Comparison of ENCODE assay signal across 7 cellular contexts in genomic region chr1:120179420-120180348, GRCh38. TPM values are rescaled to one million over a fixed set of nuclear protein-coding genes. Genes with fewer than 3 reads are reported as not detected.
DNase-seq lines count a peak whose midpoint lies in the region; ATAC-seq and TF ChIP-seq lines count a peak whose summit lies in the region.

No MANE protein-coding gene starts in this region.

- no peaks in the 10 kb centered on the region for H3K9me3 ChIP-seq in SK-N-SH

- H3K9ac ChIP-seq in SK-N-SH = peak overlapping the region; percentile 17; the same call in 1 of the 2 replicates

- H3K79me2 ChIP-seq in SK-N-SH (ENCODE audit: insufficient read depth) = peaks cover 13% of the 10 kb centered on the region

- peak in 1 of 2 experiments; percentile 51; a peak in 1 of 4 replicates for TF ChIP-seq EP300 in SK-N-SH (IDR thresholded peaks at IDR 0.05; ENCODE audit: borderline replicate concordance in 1 of 2, low read depth in 1 of 2, low read length in 1 of 2)

- TF ChIP-seq CTCF in SK-N-SH (IDR thresholded peaks at IDR 0.05) = no peak

- H3K4me1 ChIP-seq in SK-N-SH (ENCODE audit: control insufficient read depth in 1 of 2, insufficient read depth in 2 of 2, low read depth in 1 of 2, low read length in 1 of 2) = peaks cover 0 to 9% of the 10 kb centered on the region in 2 experiments; a peak in 3 of 4 replicates

- POLR2A ChIA-PET in SK-N-SH (lab: Yijun Ruan, JAX) = no interaction called here

- no peak for TF ChIP-seq RAD21 in SK-N-SH (IDR thresholded peaks at IDR 0.05; ENCODE audit: low read length)

- H3K36me3 ChIP-seq in SK-N-SH (replicated peaks in 1 of 2; ENCODE audit: control insufficient read depth in 1 of 2, insufficient read depth in 2 of 2, low read length in 1 of 2) = no peaks in the 10 kb centered on the region

- no peaks in the 10 kb centered on the region for H4K20me1 ChIP-seq in SK-N-SH (ENCODE audit: insufficient read depth)

- no peak for ATAC-seq in esophagus mucosa

- H3K4me3 ChIP-seq in SK-N-SH (ENCODE audit: low read depth in 2 of 2, low read length in 1 of 2) = peak overlapping the region in 1 of 2 experiments; percentile 1; a peak in 1 of 4 replicates

- H3K27me3 ChIP-seq in SK-N-SH (ENCODE audit: insufficient read depth) = no peaks in the 10 kb centered on the region

- DNase-seq in HS-27A (ENCODE audit: low read depth) = peak; percentile 81
- peak; percentile 5 for DNase-seq in SK-N-SH
- DNase-seq in fibroblast of the conjunctiva (ENCODE audit: low read depth) = peak; percentile 84
- peak; percentile 23 for DNase-seq in pons (ENCODE audit: low spot score)
- no peak for DNase-seq in HK-2 (ENCODE audit: unreplicated experiment)
- DNase-seq in NCI-H2196 (lab: John Stamatoyannopoulos, UW; ENCODE audit: unreplicated experiment) = no peak

- peak overlapping the region; percentile 73; the same call in 1 of the 2 replicates for H2AFZ ChIP-seq in SK-N-SH (ENCODE audit: low read depth)

- peak overlapping the region; percentile 32 to 69; a peak in 3 of 4 replicates for H3K27ac ChIP-seq in SK-N-SH (ENCODE audit: low read depth in 2 of 2, low read length in 1 of 2)

- 49% methylated on average over 18 of the region's 20 CpGs for WGBS in SK-N-SH (ENCODE audit: low lambda C conversion rate)

- CTCF ChIA-PET in SK-N-SH (lab: Yijun Ruan, JAX) = no interaction called here

- H3F3A ChIP-seq in SK-N-SH (replicated peaks; ENCODE audit: insufficient read depth) = peaks cover 31% of the 10 kb centered on the region

- no peaks in the 10 kb centered on the region for H3K9me2 ChIP-seq in SK-N-SH

- peak overlapping the region; percentile 27 for H3K4me2 ChIP-seq in SK-N-SH

TF ChIP-seq in SK-N-SH, 30 proteins besides CTCF, POLR2A, EP300 and RAD21:
- TF ChIP-seq SMC3 (IDR thresholded peaks at IDR 0.05; ENCODE audit: low read depth, low read length) (no peak), REST (IDR thresholded peaks at IDR 0.05; ENCODE audit: low read depth, low read length) (no peak), TCF12 (IDR thresholded peaks at IDR 0.05) (peak; percentile 27; the same call in 1 of the 2 replicates), USF2 (IDR thresholded peaks at IDR 0.05; ENCODE audit: borderline replicate concordance, low read depth, low read length) (no peak), ELF1 (IDR thresholded peaks at IDR 0.05) (no peak), JUND (IDR thresholded peaks at IDR 0.05) (no peak), NFIC (IDR thresholded peaks at IDR 0.05; ENCODE audit: borderline replicate concordance) (peak; percentile 66)

RNA-seq across cellular contexts. Expression of gene SEC22B, which starts 3.4 kb away (rescaled TPM):
- 15.2 and 20.1 TPM in 2 replicates for polyA plus RNA-seq in SK-N-SH (2012; rRNA removed)
- polyA plus RNA-seq in SK-N-SH (2012; cell fraction: cytosol; rRNA removed) = 19.9 and 20.7 TPM in 2 replicates
- polyA plus RNA-seq in SK-N-SH (2012; cell fraction: nucleus; rRNA removed) = 11.2 and 26.4 TPM in 2 replicates
- total RNA-seq in esophagus mucosa = 8.9 TPM

Comparison
In these comparisons a context has a peak if more than half of its experiments do, and no peak if none do; other contexts are left out.
1. DNase-seq: peak in HS-27A (single experiment), SK-N-SH (single experiment), fibroblast of the conjunctiva (single experiment) and pons (single experiment); none in HK-2 (single experiment) and NCI-H2196 (single experiment).